In the genomic region with DNA sequence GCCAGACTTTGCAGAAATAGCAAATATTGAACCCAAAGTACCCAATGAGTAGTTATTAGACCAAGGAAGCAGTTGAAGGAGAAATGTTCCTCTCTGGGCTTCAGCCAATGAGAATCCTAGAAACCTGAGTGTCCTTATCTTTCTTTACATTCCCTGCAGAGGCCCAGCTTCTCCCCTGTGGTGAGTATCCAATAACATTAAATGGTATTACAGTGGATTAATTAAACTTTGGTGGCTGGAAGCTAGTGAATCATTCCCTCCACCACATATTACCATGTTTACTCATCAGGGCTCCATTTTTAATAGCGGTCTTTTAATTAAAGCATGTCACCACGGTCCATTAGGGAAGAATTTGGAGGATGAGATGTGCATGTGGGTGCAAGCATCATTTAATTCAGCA, we compare ENCODE assay signal across 17 cellular contexts.
A peak's percentile ranks its signal among the peaks of the same experiment; 100 is the strongest.
DNase-seq lines count a peak whose midpoint lies in the region; TF ChIP-seq lines count a peak whose summit lies in the region.
"Had no signal": no experiment of that assay in that cellular context is flagged by ENCODE, and none has a peak within 500 bp of the region (broad histone marks: within the 10 kb centered on the region; RNA-seq: fewer than 3 reads in every experiment).

No MANE protein-coding gene starts in this region.

- H3K36me3 ChIP-seq in mammary epithelial cell (ENCODE audit: insufficient read depth, low read length) (no peaks in the 10 kb centered on the region), breast epithelium (no peaks in the 10 kb centered on the region)

- intact Hi-C loops in mammary epithelial cell (cut with micrococcal nuclease) = no loop called here
- intact Hi-C loops in breast epithelium (cut with DNase I; ENCODE audit: low total_unique reads) = no loop called here

- DNase-seq in mammary epithelial cell (peak; percentile 44), breast epithelium (ENCODE audit: low spot score in 2 of 2) (no peak), NCI-H69 (lab: John Stamatoyannopoulos, UW) (peak; percentile 21), astrocyte of the spinal cord (ENCODE audit: low read depth, low spot score) (peak; percentile 55), OCI-M2 (lab: John Stamatoyannopoulos, UW; ENCODE audit: unreplicated experiment) (no peak), progenitor cell of endocrine pancreas (ENCODE audit: low spot score, unreplicated experiment) (no peak)
- DNase-seq in activated T-cell treated with anti-CD3 and anti-CD28 coated beads, Interleukin-2, amount 50 U/mL, for 24 hours = no peak
- DNase-seq: C1 segment of cervical spinal cord; CD8-positive, alpha-beta memory T cell; DMS53; H7; NCI-H1105 treated with DMSO at 0.1 percent for 48 hours; NCI-H187 treated with DMSO at 0.1 percent for 48 hours; NCI-H2171; RPMI8226; SHP77 treated with DMSO at 0.1 percent for 48 hours; SK-N-SH had no signal

- peaks cover 8% of the 10 kb centered on the region for H3K4me1 Mint-ChIP-seq in activated T-cell treated with anti-CD3 and anti-CD28 coated beads, Interleukin-2, amount 50 U/mL, for 24 hours (ENCODE audit: low read depth)
- H3K4me1 Mint-ChIP-seq in progenitor cell of endocrine pancreas (ENCODE audit: low read depth) = peaks cover 2% of the 10 kb centered on the region

- no peak overlapping the region for H3K9ac ChIP-seq in mammary epithelial cell (ENCODE audit: insufficient read depth, low read length)
- H3K9ac ChIP-seq: SK-N-SH had no signal

- no peak overlapping the region for H3K4me2 ChIP-seq in mammary epithelial cell (ENCODE audit: insufficient read depth, low read depth, low read length)
- H3K4me2 ChIP-seq: SK-N-SH had no signal

- H3K27me3 Mint-ChIP-seq in activated T-cell treated with anti-CD3 and anti-CD28 coated beads, Interleukin-2, amount 50 U/mL, for 24 hours = no peaks in the 10 kb centered on the region
- H3K27me3 Mint-ChIP-seq in progenitor cell of endocrine pancreas = no peaks in the 10 kb centered on the region

- in situ Hi-C loops in mammary epithelial cell (cut with MboI; ENCODE audit: low sequenced_read_pairs in 2 of 2) (no loop called here), astrocyte of the spinal cord (cut with HindIII; ENCODE audit: low sequenced_read_pairs) (no loop called here)

- H3K4me3 ChIP-seq in mammary epithelial cell (replicated peaks in 1 of 3; ENCODE audit: insufficient read depth in 1 of 3, low read depth in 2 of 3, low read length in 3 of 3) (no peak overlapping the region), breast epithelium (no peak overlapping the region), astrocyte of the spinal cord (ENCODE audit: low read depth, low read length) (no peak overlapping the region)

- no peak overlapping the region for H3K27ac Mint-ChIP-seq in activated T-cell treated with anti-CD3 and anti-CD28 coated beads, Interleukin-2, amount 50 U/mL, for 24 hours
- no peak overlapping the region for H3K27ac Mint-ChIP-seq in progenitor cell of endocrine pancreas
- H3K27ac Mint-ChIP-seq: CD8-positive, alpha-beta memory T cell had no signal

- no peak overlapping the region for H3K27ac ChIP-seq in mammary epithelial cell (ENCODE audit: insufficient read depth, low read depth, low read length)
- no peak overlapping the region for H3K27ac ChIP-seq in breast epithelium

- H3K36me3 Mint-ChIP-seq in activated T-cell treated with anti-CD3 and anti-CD28 coated beads, Interleukin-2, amount 50 U/mL, for 24 hours (ENCODE audit: low read depth) = no peaks in the 10 kb centered on the region
- H3K36me3 Mint-ChIP-seq in progenitor cell of endocrine pancreas (ENCODE audit: insufficient read depth) = no peaks in the 10 kb centered on the region
- H3K36me3 Mint-ChIP-seq: CD8-positive, alpha-beta memory T cell had no signal

- no peaks in the 10 kb centered on the region for H3K79me2 ChIP-seq in mammary epithelial cell (ENCODE audit: insufficient read depth, low read length)

- TF ChIP-seq CTCF in mammary epithelial cell (conservative IDR thresholded peaks at IDR 0.05 in 1 of 2, IDR thresholded peaks at IDR 0.05 in 1 of 2; ENCODE audit: extremely low read depth in 1 of 2, insufficient read depth in 1 of 2, low read depth in 1 of 2, low read length in 2 of 2) (no peak), breast epithelium (IDR thresholded peaks at IDR 0.05) (no peak), astrocyte of the spinal cord (IDR thresholded peaks at IDR 0.05; ENCODE audit: low read depth, low read length) (no peak), progenitor cell of endocrine pancreas (IDR thresholded peaks at IDR 0.05; ENCODE audit: unreplicated experiment) (no peak)

- no TSS peak for BruUV-seq in mammary epithelial cell (replicated peaks; lab: Mats Ljungman, UMichigan)

- H4K20me1 ChIP-seq in mammary epithelial cell (ENCODE audit: insufficient read depth, low read length) = no peaks in the 10 kb centered on the region

- CTCF ChIA-PET in mammary epithelial cell (lab: Charles Lee; ENCODE audit: low non-redundant PET) = no interaction called here

- no peak overlapping the region for H3K4me3 Mint-ChIP-seq in activated T-cell treated with anti-CD3 and anti-CD28 coated beads, Interleukin-2, amount 50 U/mL, for 24 hours
- no peak overlapping the region for H3K4me3 Mint-ChIP-seq in progenitor cell of endocrine pancreas (ENCODE audit: low read depth)
- H3K4me3 Mint-ChIP-seq: CD8-positive, alpha-beta memory T cell had no signal

- dilution Hi-C loops in mammary epithelial cell (cut with HindIII; ENCODE audit: low sequenced_read_pairs) = no loop called here

- no peaks in the 10 kb centered on the region for H3K9me3 ChIP-seq in mammary epithelial cell (replicated peaks; ENCODE audit: insufficient read depth, low read length)
- H3K9me3 ChIP-seq in breast epithelium = no peaks in the 10 kb centered on the region
- H3K9me3 ChIP-seq: SK-N-SH had no signal

- no peak for TF ChIP-seq POLR2A in breast epithelium (IDR thresholded peaks at IDR 0.05)

- no peaks in the 10 kb centered on the region for H3K27me3 ChIP-seq in mammary epithelial cell (ENCODE audit: insufficient read depth, low read length)
- H3K27me3 ChIP-seq in breast epithelium = no peaks in the 10 kb centered on the region

- no peaks in the 10 kb centered on the region for H3K9me3 Mint-ChIP-seq in activated T-cell treated with anti-CD3 and anti-CD28 coated beads, Interleukin-2, amount 50 U/mL, for 24 hours
- no peaks in the 10 kb centered on the region for H3K9me3 Mint-ChIP-seq in progenitor cell of endocrine pancreas (ENCODE audit: low read depth)
- H3K9me3 Mint-ChIP-seq: CD8-positive, alpha-beta memory T cell had no signal

- H3K4me1 ChIP-seq in mammary epithelial cell (ENCODE audit: insufficient read depth, low read length) = peaks cover 36% of the 10 kb centered on the region
- H3K4me1 ChIP-seq in breast epithelium = no peaks in the 10 kb centered on the region

- 21% methylated on average over 2 of the region's 2 CpGs for WGBS in mammary epithelial cell (ENCODE audit: low coverage, missing lambda C conversion rate)

- H2AFZ ChIP-seq in mammary epithelial cell (ENCODE audit: low read depth, low read length) = no peak overlapping the region

Comparison
In these comparisons a context has a peak if more than half of its experiments do, and no peak if none do; other contexts are left out.
1. DNase-seq: peak in mammary epithelial cell (single experiment), NCI-H69 (single experiment) and astrocyte of the spinal cord (single experiment); none in breast epithelium (0 of 2), OCI-M2 (single experiment), activated T-cell treated with anti-CD3 and anti-CD28 coated beads, Interleukin-2, amount 50 U/mL, for 24 hours (single experiment) and progenitor cell of endocrine pancreas (single experiment).